15 cellular contexts compared by ENCODE assay signal in genomic region chr10:101047961-101048892, GRCh38. TPM values are rescaled to one million over a fixed set of nuclear protein-coding genes. Genes with fewer than 3 reads are reported as not detected.
DNase-seq lines count a peak whose midpoint lies in the region; ATAC-seq, FAIRE-seq and TF ChIP-seq lines count a peak whose summit lies in the region.
"Had no signal": no experiment of that assay in that cellular context is flagged by ENCODE, and none has a peak within 500 bp of the region (broad histone marks: within the 10 kb centered on the region; RNA-seq: fewer than 3 reads in every experiment).

No MANE protein-coding gene starts in this region.

- H3K9me3 ChIP-seq in kidney (ENCODE audit: control insufficient read depth in 1 of 2, low read length in 2 of 2): no peaks in the 10 kb centered on the region
- no peaks in the 10 kb centered on the region for H3K9me3 ChIP-seq in naive thymus-derived CD4-positive, alpha-beta T cell (ENCODE audit: control insufficient read depth in 2 of 3, low read length in 3 of 3)
- H3K9me3 ChIP-seq: right atrium auricular region had no signal

- peak overlapping the region; percentile 73 for H3K4me3 Mint-ChIP-seq in WTC11
- no peak overlapping the region for H3K4me3 Mint-ChIP-seq in naive thymus-derived CD4-positive, alpha-beta T cell
- H3K4me3 Mint-ChIP-seq: activated CD8-positive, alpha-beta T cell treated with anti-CD3 and anti-CD28 coated beads, Interleukin-2, amount 10 ng/mL, durations not matched to agents 7 days and 5 days; T-helper 1 cell treated with Interleukin-12 subunit alpha and Interleukin-12 subunit beta and Interleukin-4 antibody, amounts not matched to agents 30 μg/mL and 1 μg/mL, for 36 hours had no signal

- intact Hi-C loops in cardiac septum (cut with DNase I): no loop called here
- intact Hi-C loops in left cardiac atrium (cut with DNase I): no loop called here
- intact Hi-C loops in kidney (cut with DNase I): no loop called here
- intact Hi-C loops in naive thymus-derived CD4-positive, alpha-beta T cell (cut with micrococcal nuclease): loop anchor here in 1 of 2 donors (5.0 kb wide), 1 partner anchor 179 kb away; the partner anchor contains the start of gene LBX1

- POLR2A ChIA-PET in WTC11 (lab: Charles Lee): interaction anchor here (1.4 kb wide), 1 partner anchor 10 kb away, joined by 3 read pairs; no protein-coding TSS in a partner anchor
- POLR2A ChIA-PET in naive thymus-derived CD4-positive, alpha-beta T cell (lab: Charles Lee): no interaction called here

- H3K27ac Mint-ChIP-seq in WTC11: no peak overlapping the region
- H3K27ac Mint-ChIP-seq in naive thymus-derived CD4-positive, alpha-beta T cell: no peak overlapping the region
- H3K27ac Mint-ChIP-seq: activated CD8-positive, alpha-beta T cell treated with anti-CD3 and anti-CD28 coated beads, Interleukin-2, amount 10 ng/mL, durations not matched to agents 7 days and 5 days; T-helper 1 cell treated with Interleukin-12 subunit alpha and Interleukin-12 subunit beta and Interleukin-4 antibody, amounts not matched to agents 30 μg/mL and 1 μg/mL, for 36 hours had no signal

- no peak for FAIRE-seq in kidney (lab: Jason Lieb, UNC)
- FAIRE-seq: frontal cortex had no signal

- H3K36me3 ChIP-seq in kidney (ENCODE audit: control insufficient read depth in 1 of 2, insufficient read depth in 2 of 2, low read length in 2 of 2): no peaks in the 10 kb centered on the region
- no peaks in the 10 kb centered on the region for H3K36me3 ChIP-seq in naive thymus-derived CD4-positive, alpha-beta T cell (ENCODE audit: control insufficient read depth in 2 of 3, insufficient read depth in 3 of 3, low read length in 3 of 3)
- H3K36me3 ChIP-seq: right atrium auricular region had no signal

- ATAC-seq in left cardiac atrium (no peak), WTC11 (peak; percentile 44), GM21723 (IDR thresholded peaks at IDR 0.05; ENCODE audit: unreplicated experiment) (no peak)
- no peak for ATAC-seq in naive thymus-derived CD4-positive, alpha-beta T cell
- ATAC-seq: activated CD8-positive, alpha-beta T cell treated with anti-CD3 and anti-CD28 coated beads, Interleukin-2, amount 10 ng/mL, durations not matched to agents 7 days and 5 days had no signal

- TF ChIP-seq CTCF in WTC11 (IDR thresholded peaks at IDR 0.05): no peak
- no peak for TF ChIP-seq CTCF in kidney (IDR thresholded peaks at IDR 0.05; ENCODE audit: borderline replicate concordance, extremely low read depth, insufficient read depth)

- H3K4me1 ChIP-seq in kidney (ENCODE audit: control insufficient read depth in 1 of 2, insufficient read depth in 1 of 2, low read depth in 1 of 2, low read length in 2 of 2): peaks cover 0 to 4% of the 10 kb centered on the region in 2 donors
- H3K4me1 ChIP-seq in naive thymus-derived CD4-positive, alpha-beta T cell (ENCODE audit: control insufficient read depth in 2 of 2, insufficient read depth in 2 of 2, low read length in 2 of 2): peaks cover 5 to 10% of the 10 kb centered on the region in 2 donors

- peaks cover 88% of the 10 kb centered on the region for H3K27me3 Mint-ChIP-seq in WTC11 (ENCODE audit: low read depth)
- peaks cover 38 to 74% (median 49%) of the 10 kb centered on the region in 5 donors for H3K27me3 Mint-ChIP-seq in naive thymus-derived CD4-positive, alpha-beta T cell

- no peaks in the 10 kb centered on the region for H3K36me3 Mint-ChIP-seq in WTC11
- no peaks in the 10 kb centered on the region for H3K36me3 Mint-ChIP-seq in naive thymus-derived CD4-positive, alpha-beta T cell

- no peak overlapping the region for H3K27ac ChIP-seq in kidney (ENCODE audit: low read depth in 2 of 2, low read length in 2 of 2)
- H3K27ac ChIP-seq in naive thymus-derived CD4-positive, alpha-beta T cell (ENCODE audit: low read depth, low read length): no peak overlapping the region
- H3K27ac ChIP-seq: dorsolateral prefrontal cortex, right atrium auricular region had no signal

- H3K9me3 Mint-ChIP-seq in WTC11: no peaks in the 10 kb centered on the region
- H3K9me3 Mint-ChIP-seq in naive thymus-derived CD4-positive, alpha-beta T cell: peaks cover 0 to 2% (median 0%) of the 10 kb centered on the region in 11 donors
- H3K9me3 Mint-ChIP-seq: T-helper 1 cell treated with Interleukin-12 subunit alpha and Interleukin-12 subunit beta and Interleukin-4 antibody, amounts not matched to agents 30 μg/mL and 1 μg/mL, for 36 hours had no signal

- peak; percentile 65 for DNase-seq in cardiac septum (ENCODE audit: low spot score)
- no peak for DNase-seq in left cardiac atrium
- peak; percentile 76 for DNase-seq in WTC11 (ENCODE audit: low spot score)
- DNase-seq in kidney: peak; percentile 75
- no peak for DNase-seq in OCI-M1 (lab: John Stamatoyannopoulos, UW)
- no peak for DNase-seq in hippocampal formation (lab: John Stamatoyannopoulos, UW)
- DNase-seq in naive thymus-derived CD4-positive, alpha-beta T cell: no peak
- DNase-seq: activated CD8-positive, alpha-beta T cell treated with anti-CD3 and anti-CD28 coated beads, Interleukin-2, amount 10 ng/mL, durations not matched to agents 7 days and 5 days; activated naive CD4-positive, alpha-beta T cell treated with anti-CD3 and anti-CD28 coated beads, Interleukin-2, amount 50 U/mL, for 16 hours; dorsolateral prefrontal cortex; midbrain had no signal

- no peak overlapping the region for H3K9ac ChIP-seq in kidney (ENCODE audit: low read length in 2 of 2)

- H3K4me1 Mint-ChIP-seq in WTC11: peaks cover 47% of the 10 kb centered on the region
- peaks cover 17 to 30% (median 21%) of the 10 kb centered on the region in 7 donors for H3K4me1 Mint-ChIP-seq in naive thymus-derived CD4-positive, alpha-beta T cell

- peaks cover 7 to 8% of the 10 kb centered on the region in 2 donors for H3K27me3 ChIP-seq in naive thymus-derived CD4-positive, alpha-beta T cell (ENCODE audit: control insufficient read depth in 2 of 2, insufficient read depth in 2 of 2, low read length in 2 of 2)

- H3K4me3 ChIP-seq in kidney (ENCODE audit: low read length in 2 of 2): no peak overlapping the region
- H3K4me3 ChIP-seq in naive thymus-derived CD4-positive, alpha-beta T cell (ENCODE audit: low read length): no peak overlapping the region
- H3K4me3 ChIP-seq: dorsolateral prefrontal cortex, right atrium auricular region had no signal

- CTCF ChIA-PET in WTC11 (lab: Charles Lee): interaction anchor here (0.6 to 10.4 kb wide), 15 partner anchors 9 to 244 kb away, joined by 3 to 405 read pairs (median 35); partner anchors contain the start of genes KAZALD1, PDZD7 and SFXN3
- CTCF ChIA-PET in naive thymus-derived CD4-positive, alpha-beta T cell (lab: Charles Lee): interaction anchor here (1.1 kb wide), 1 partner anchor 9 kb away, joined by 6 read pairs; no protein-coding TSS in a partner anchor

TF ChIP-seq in WTC11, 78 proteins besides CTCF, POLR2A, EP300 and RAD21 (continues in another document):
- TF ChIP-seq ZNF671 (CRISPR knock-in tag; IDR thresholded peaks at IDR 0.05): no peak
- TF ChIP-seq NR2C2 (CRISPR knock-in tag; IDR thresholded peaks at IDR 0.05): no peak
- no peak for TF ChIP-seq MLX (CRISPR knock-in tag; IDR thresholded peaks at IDR 0.05)
- TF ChIP-seq ESRRA (CRISPR knock-in tag; IDR thresholded peaks at IDR 0.05; ENCODE audit: borderline replicate concordance): no peak
- no peak for TF ChIP-seq E2F5 (CRISPR knock-in tag; IDR thresholded peaks at IDR 0.05)
- TF ChIP-seq PRRX2 (CRISPR knock-in tag; IDR thresholded peaks at IDR 0.05): no peak
- TF ChIP-seq GTF2I (CRISPR knock-in tag; conservative IDR thresholded peaks at IDR 0.05): no peak
- no peak for TF ChIP-seq NFYB (CRISPR knock-in tag; conservative IDR thresholded peaks at IDR 0.05; ENCODE audit: low read depth)

RNA-seq across cellular contexts. Expression of gene KAZALD1, which starts 13.6 kb away (rescaled TPM):
- total RNA-seq in cardiac septum (12.1 TPM), left cardiac atrium (1 to 10 TPM; 7.1 to 7.2 TPM), WTC11 (2021) (9.6 to 19.2 TPM (median 10.2 TPM) in 3 replicates), kidney (9.8 TPM)
- 9.7 TPM for polyA plus RNA-seq in kidney (ENCODE audit: insufficient read depth, low read depth, low replicate concordance)
- 1 to 10 TPM in 1 of 5 experiments, under 1 TPM in 2, not detected in 2; 0.22 to 1.5 (median 0.29) TPM for total RNA-seq in naive thymus-derived CD4-positive, alpha-beta T cell
- not detected for polyA plus RNA-seq in naive thymus-derived CD4-positive, alpha-beta T cell

RNA-seq across cellular contexts. Expression of gene SFXN3, which starts 17.2 kb away (rescaled TPM):
- 30.8 TPM for total RNA-seq in cardiac septum
- 10 to 100 TPM; 22.8 to 28.9 TPM for total RNA-seq in left cardiac atrium
- total RNA-seq in WTC11 (2021): 2.5 to 5.6 TPM (median 3.2 TPM) in 3 replicates
- total RNA-seq in kidney: 51.6 TPM
- polyA plus RNA-seq in kidney (ENCODE audit: insufficient read depth, low read depth, low replicate concordance): 23.3 TPM
- total RNA-seq in naive thymus-derived CD4-positive, alpha-beta T cell: 10 to 100 TPM; 33.7 to 90.4 (median 48.4) TPM
- polyA plus RNA-seq in naive thymus-derived CD4-positive, alpha-beta T cell: 10 to 100 TPM; 12.6 to 13.2 TPM

RNA-seq across cellular contexts. Expression of gene PDZD7, which starts 17.3 kb away (rescaled TPM):
- 0.40 TPM for total RNA-seq in cardiac septum
- under 1 TPM; 0.44 to 0.50 TPM for total RNA-seq in left cardiac atrium
- 1.9 to 2.7 TPM (median 2.6 TPM) in 3 replicates for total RNA-seq in WTC11 (2021)
- 1.6 TPM for total RNA-seq in kidney
- polyA plus RNA-seq in kidney (ENCODE audit: insufficient read depth, low read depth, low replicate concordance): 1.9 TPM
- 1 to 10 TPM in 3 of 5 experiments, under 1 TPM in 2; 0.65 to 2.8 (median 1.8) TPM for total RNA-seq in naive thymus-derived CD4-positive, alpha-beta T cell
- 1 to 10 TPM in 1 of 2 donors, under 1 TPM in 1; 0.71 to 1.1 TPM for polyA plus RNA-seq in naive thymus-derived CD4-positive, alpha-beta T cell

RNA-seq across cellular contexts. Expression of gene LZTS2, which starts 48.6 kb away (rescaled TPM):
- total RNA-seq in cardiac septum: 47.2 TPM
- 10 to 100 TPM; 43.9 to 47.7 TPM for total RNA-seq in left cardiac atrium
- total RNA-seq in WTC11 (2021): 84.6 to 93.1 TPM (median 91.1 TPM) in 3 replicates
- 54.7 TPM for total RNA-seq in kidney
- polyA plus RNA-seq in kidney (ENCODE audit: insufficient read depth, low read depth, low replicate concordance): 47.3 TPM
- total RNA-seq in naive thymus-derived CD4-positive, alpha-beta T cell: 10 to 100 TPM; 16.0 to 44.7 (median 25.5) TPM
- 10 to 100 TPM; 10.8 to 25.6 TPM for polyA plus RNA-seq in naive thymus-derived CD4-positive, alpha-beta T cell

Comparison
In these comparisons a context has a peak if more than half of its experiments do, and no peak if none do; other contexts are left out.
1. DNase-seq: peak in cardiac septum (single experiment), WTC11 (single experiment) and kidney (single experiment); none in left cardiac atrium (single experiment), OCI-M1 (single experiment), hippocampal formation (0 of 2) and naive thymus-derived CD4-positive, alpha-beta T cell (0 of 9).